29 cellular contexts compared by ENCODE assay signal in the genomic region with DNA sequence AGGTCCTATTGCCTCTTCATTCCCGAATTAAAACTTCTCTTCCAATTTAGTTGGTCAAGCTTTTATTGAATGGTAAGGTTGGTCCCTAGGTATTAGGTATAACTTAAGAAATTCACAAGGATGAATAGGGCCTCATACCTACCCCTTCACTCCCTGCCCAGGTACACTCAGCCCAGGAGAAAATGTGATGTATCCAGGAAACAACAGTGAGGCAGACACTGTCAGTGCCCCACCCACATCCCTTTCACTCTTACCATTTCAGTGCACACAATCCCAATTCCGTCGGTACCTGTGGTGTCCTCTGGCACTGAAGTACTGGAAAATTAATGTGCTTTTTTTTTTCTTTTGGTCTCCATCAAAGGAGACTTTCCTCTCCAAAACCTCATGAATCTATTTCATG. TPM values are rescaled to one million over a fixed set of nuclear protein-coding genes. Genes with fewer than 3 reads are reported as not detected.
"Had no signal": no experiment of that assay in that cellular context is flagged by ENCODE, and none has a peak within 500 bp of the region (broad histone marks: within the 10 kb centered on the region; RNA-seq: fewer than 3 reads in every experiment).

No MANE protein-coding gene starts in this region.

- H3K4me3 ChIP-seq: Peyer's patch had no signal

- H3K9me3 Mint-ChIP-seq: activated naive CD4-positive, alpha-beta T cell treated with anti-CD3 and anti-CD28 coated beads for 36 hours; activated T-helper 17 cell treated with anti-CD3 and anti-CD28 coated beads, Interleukin-2, amount 50 U/mL, for 72 hours; central memory CD8-positive, alpha-beta T cell; T-helper 1 cell treated with Interleukin-12 subunit alpha and Interleukin-12 subunit beta and Interleukin-4 antibody, amounts not matched to agents 30 μg/mL and 1 μg/mL, for 36 hours had no signal

- H3K36me3 Mint-ChIP-seq: brain, WTC11 had no signal

- H3K4me1 Mint-ChIP-seq: central memory CD8-positive, alpha-beta T cell had no signal

- H3K9me3 ChIP-seq: Peyer's patch had no signal

- H3K4me3 Mint-ChIP-seq: activated CD8-positive, alpha-beta T cell treated with anti-CD3 and anti-CD28 coated beads, Interleukin-2, amount 10 ng/mL, durations not matched to agents 7 days and 5 days; activated naive CD4-positive, alpha-beta T cell treated with anti-CD3 and anti-CD28 coated beads for 36 hours; activated naive CD8-positive, alpha-beta T cell; activated T-helper 17 cell treated with anti-CD3 and anti-CD28 coated beads, Interleukin-2, amount 50 U/mL, for 72 hours; brain; central memory CD8-positive, alpha-beta T cell; T-helper 1 cell treated with Interleukin-12 subunit alpha and Interleukin-12 subunit beta and Interleukin-4 antibody, amounts not matched to agents 30 μg/mL and 1 μg/mL, for 36 hours; WTC11 had no signal

- H3K27me3 Mint-ChIP-seq: activated naive CD8-positive, alpha-beta T cell; activated T-helper 17 cell treated with anti-CD3 and anti-CD28 coated beads, Interleukin-2, amount 50 U/mL, for 72 hours; central memory CD8-positive, alpha-beta T cell had no signal

- H3K27ac ChIP-seq: Peyer's patch had no signal

- ATAC-seq: activated CD8-positive, alpha-beta T cell treated with anti-CD3 and anti-CD28 coated beads, Interleukin-2, amount 10 ng/mL, durations not matched to agents 7 days and 5 days; activated T-helper 17 cell treated with anti-CD3 and anti-CD28 coated beads, Interleukin-2, amount 50 U/mL, for 72 hours; WTC11 had no signal

- H3K27me3 ChIP-seq: Peyer's patch had no signal

- DNase-seq: activated CD4-positive, alpha-beta T cell treated with anti-CD3 and anti-CD28 coated beads for 48 hours; activated CD4-positive, alpha-beta T cell treated with anti-CD3 and anti-CD28 coated beads, Interleukin-2, amount 50 U/mL, for 4 hours; activated CD4-positive, CD25-positive, alpha-beta regulatory T cell treated with anti-CD3 and anti-CD28 coated beads, Interleukin-2, amount 50 U/mL, for 72 hours; activated CD8-positive, alpha-beta T cell treated with anti-CD3 and anti-CD28 coated beads, Interleukin-2, amount 10 ng/mL, durations not matched to agents 7 days and 5 days; activated gamma-delta T cell; activated naive CD4-positive, alpha-beta T cell treated with anti-CD3 and anti-CD28 coated beads for 36 hours; activated T-cell treated with anti-CD3 and anti-CD28 coated beads, Interleukin-2, amount 50 U/mL, for 48 hours; amygdala; KG1; NCI-H1048; NCI-H146; NCI-H1930; NCI-H2171; NCI-H226; NCI-H526; NK-92 treated with Interleukin-12 subunit alpha and Interleukin-12 subunit beta, amount 100 ng/mL, for 24 hours; OCI-M1; Peyer's patch; SHP77 treated with DMSO at 0.1 percent for 48 hours had no signal

- H3K36me3 ChIP-seq: Peyer's patch had no signal

- H3K4me1 ChIP-seq: Peyer's patch had no signal

- H3K27ac Mint-ChIP-seq: activated CD8-positive, alpha-beta T cell treated with anti-CD3 and anti-CD28 coated beads, Interleukin-2, amount 10 ng/mL, durations not matched to agents 7 days and 5 days; activated naive CD4-positive, alpha-beta T cell treated with anti-CD3 and anti-CD28 coated beads for 36 hours; activated naive CD8-positive, alpha-beta T cell; activated T-helper 17 cell treated with anti-CD3 and anti-CD28 coated beads, Interleukin-2, amount 50 U/mL, for 72 hours; brain; T-helper 1 cell treated with Interleukin-12 subunit alpha and Interleukin-12 subunit beta and Interleukin-4 antibody, amounts not matched to agents 30 μg/mL and 1 μg/mL, for 36 hours; WTC11 had no signal

RNA-seq across cellular contexts. Expression of a gene that starts 10.5 kb away (rescaled TPM):
- total RNA-seq: activated CD8-positive, alpha-beta T cell treated with anti-CD3 and anti-CD28 coated beads, Interleukin-2, amount 10 ng/mL, durations not matched to agents 7 days and 5 days; activated naive CD4-positive, alpha-beta T cell treated with anti-CD3 and anti-CD28 coated beads for 36 hours; activated T-helper 17 cell treated with anti-CD3 and anti-CD28 coated beads, Interleukin-2, amount 50 U/mL, for 72 hours; astrocyte; LHCN-M2; M059J; Peyer's patch; SK-MEL-5; WTC11 had no signal
